1 cellular context compared by ENCODE assay signal in the genomic region with DNA sequence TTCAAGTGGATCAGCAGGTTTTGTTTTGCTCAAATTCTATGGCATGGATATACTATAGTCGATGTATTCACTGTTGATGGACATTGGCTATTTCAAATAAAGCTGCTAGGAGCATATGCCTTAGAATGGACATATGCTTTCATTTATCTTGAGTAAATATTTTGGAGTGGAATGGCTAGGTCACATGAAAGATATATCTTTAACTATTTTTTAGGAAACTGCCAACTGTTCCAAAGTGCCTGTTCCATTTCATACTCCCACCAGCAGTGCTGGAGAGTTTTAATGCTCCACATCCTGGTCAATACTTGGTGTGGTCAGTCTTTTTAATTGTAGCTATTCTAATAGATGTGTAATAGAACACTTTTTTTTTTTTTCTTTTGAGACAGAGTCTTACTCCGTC.
TF ChIP-seq lines count a peak whose summit lies in the region.

No MANE protein-coding gene starts in this region.

TF ChIP-seq in K562, 482 proteins besides CTCF, POLR2A, EP300 and RAD21 (continued from another document):
- 0 out of 2 replicates have a peak, but pooled peaks have one; percentile 26 for TF ChIP-seq NCOA6 (IDR thresholded peaks at IDR 0.05)
